8 cellular contexts compared by ENCODE assay signal in genomic region chr14:22432348-22432976, GRCh38.
A peak's percentile ranks its signal among the peaks of the same experiment; 100 is the strongest.
DNase-seq lines count a peak whose midpoint lies in the region; ATAC-seq and TF ChIP-seq lines count a peak whose summit lies in the region.

No MANE protein-coding gene starts in this region.

- no peak overlapping the region for H3K4me3 ChIP-seq in brain microvascular endothelial cell (ENCODE audit: low read depth, low read length)
- H3K4me3 ChIP-seq in lower lobe of right lung, result no peak overlapping the region

- TF ChIP-seq CTCF in brain microvascular endothelial cell (IDR thresholded peaks at IDR 0.05; ENCODE audit: low read depth, low read length, missing control alignments), result no peak
- no peak for TF ChIP-seq CTCF in lower lobe of right lung (IDR thresholded peaks at IDR 0.05)

- in situ Hi-C loops in brain microvascular endothelial cell (cut with HindIII; ENCODE audit: low pct_ligation_motif_present, low sequenced_read_pairs), result no loop called here

- peak; percentile 77 for DNase-seq in GDM1 (lab: John Stamatoyannopoulos, UW)
- peak; percentile 67 for DNase-seq in NCI-H2107 treated with DMSO at 0.1 percent for 48 hours (lab: John Stamatoyannopoulos, UW; ENCODE audit: unreplicated experiment)
- peak; percentile 90 for DNase-seq in brain microvascular endothelial cell
- DNase-seq in lower lobe of right lung, result no peak
- DNase-seq in activated CD4-positive, alpha-beta T cell treated with anti-CD3 and anti-CD28 coated beads, Interleukin-2, amount 50 U/mL, for 1 hour, result no peak
- no peak for DNase-seq in NCI-H1930 (lab: John Stamatoyannopoulos, UW)
- DNase-seq in activated T-cell treated with anti-CD3 and anti-CD28 coated beads, Interleukin-2, amount 50 U/mL, for 48 hours, result no peak
- no peak for DNase-seq in activated effector memory CD4-positive, alpha-beta T cell treated with anti-CD3 and anti-CD28 coated beads, Interleukin-2, amount 50 U/mL, for 16 hours

- intact Hi-C loops in lower lobe of right lung (cut with DNase I), result no loop called here

- ATAC-seq in lower lobe of right lung, result peak; percentile 89 to 90

- H3K9me3 ChIP-seq in lower lobe of right lung, result no peaks in the 10 kb centered on the region

- H3K27me3 ChIP-seq in brain microvascular endothelial cell (replicated peaks) (no peaks in the 10 kb centered on the region), lower lobe of right lung (ENCODE audit: low read depth) (no peaks in the 10 kb centered on the region)

- H3K27ac ChIP-seq in brain microvascular endothelial cell, result no peak overlapping the region
- no peak overlapping the region for H3K27ac ChIP-seq in lower lobe of right lung

- peaks cover 50% of the 10 kb centered on the region for H3K4me1 ChIP-seq in lower lobe of right lung

- H3K36me3 ChIP-seq in brain microvascular endothelial cell (replicated peaks) (no peaks in the 10 kb centered on the region), lower lobe of right lung (no peaks in the 10 kb centered on the region)

Comparison
In these comparisons a context has a peak if more than half of its experiments do, and no peak if none do; other contexts are left out.
1. DNase-seq: peak in GDM1 (single experiment), NCI-H2107 treated with DMSO at 0.1 percent for 48 hours (single experiment) and brain microvascular endothelial cell (single experiment); none in lower lobe of right lung (single experiment), activated CD4-positive, alpha-beta T cell treated with anti-CD3 and anti-CD28 coated beads, Interleukin-2, amount 50 U/mL, for 1 hour (single experiment), NCI-H1930 (0 of 2), activated T-cell treated with anti-CD3 and anti-CD28 coated beads, Interleukin-2, amount 50 U/mL, for 48 hours (0 of 2) and activated effector memory CD4-positive, alpha-beta T cell treated with anti-CD3 and anti-CD28 coated beads, Interleukin-2, amount 50 U/mL, for 16 hours (single experiment).